In genomic region chr2:102765061-102765460, GRCh38 we compare ENCODE assay signal across 16 cellular contexts. TPM values are rescaled to one million over a fixed set of nuclear protein-coding genes. Genes with fewer than 3 reads are reported as not detected.
DNase-seq lines count a peak whose midpoint lies in the region; ATAC-seq, FAIRE-seq and TF ChIP-seq lines count a peak whose summit lies in the region.
"Had no signal": no experiment of that assay in that cellular context is flagged by ENCODE, and none has a peak within 500 bp of the region (broad histone marks: within the 10 kb centered on the region; RNA-seq: fewer than 3 reads in every experiment).

No MANE protein-coding gene starts in this region.

- CTCF ChIA-PET in K562 (lab: Yijun Ruan, JAX; ENCODE audit: low intra/inter-chr PET ratio): no interaction called here

- H3K4me3 ChIP-seq in K562 (no peak overlapping the region), liver (ENCODE audit: low read depth in 1 of 3, low read length in 3 of 3) (no peak overlapping the region), gastrocnemius medialis (no peak overlapping the region), WERI-Rb-1 (ENCODE audit: low read depth, low read length) (no peak overlapping the region)
- H3K4me3 ChIP-seq: BLaER1 had no signal

- DNase-seq in NCI-H82 (lab: John Stamatoyannopoulos, UW) (peak; percentile 15), NCI-H82 treated with DMSO at 0.1 percent for 48 hours (lab: John Stamatoyannopoulos, UW; ENCODE audit: unreplicated experiment) (no peak), K562 (ENCODE audit: extremely low read depth in 1 of 4, low spot score in 3 of 4) (no peak), gastrocnemius medialis (peak in 1 of 2 donors; percentile 70), WERI-Rb-1 (no peak)
- no peak for DNase-seq in activated naive CD4-positive, alpha-beta T cell treated with Interleukin-2 at 50 U/mL for 16 hours
- no peak for DNase-seq in stimulated activated CD4-positive, alpha-beta T cell treated with anti-CD3 and anti-CD28 coated beads, Interleukin-15, amount 100 ng/mL, for 24 hours
- DNase-seq: Caco-2; CD8-positive, alpha-beta memory T cell; DND-41; GDM1 had no signal

- H2AFZ ChIP-seq in K562 (ENCODE audit: low read depth, low read length): no peak overlapping the region

- H3K79me2 ChIP-seq in K562 (ENCODE audit: control insufficient read depth, insufficient read depth, low read length): no peaks in the 10 kb centered on the region

- TF ChIP-seq RAD21 in K562 (CRISPR knock-in tag; conservative IDR thresholded peaks at IDR 0.05 in 1 of 2, IDR thresholded peaks at IDR 0.05 in 1 of 2) (no peak), liver (IDR thresholded peaks at IDR 0.05) (peak in 1 of 2 donors; percentile 15)

- no peak for ATAC-seq in K562
- ATAC-seq in gastrocnemius medialis: peak; percentile 35 to 77

- 92% methylated on average over 1 of the region's 1 CpG for WGBS in K562 (ENCODE audit: insufficient coverage, low coverage, missing lambda C conversion rate)
- WGBS in liver: 89% methylated on average over 1 of the region's 1 CpG

- BruUV-seq in K562 (replicated peaks; lab: Mats Ljungman, UMichigan): no TSS peak

- no peaks in the 10 kb centered on the region for H3K9me3 ChIP-seq in K562 (replicated peaks; ENCODE audit: control insufficient read depth, insufficient read depth, low read depth, low read length)
- no peaks in the 10 kb centered on the region for H3K9me3 ChIP-seq in liver (ENCODE audit: control insufficient read depth in 4 of 4, low read length in 3 of 4)
- H3K9me3 ChIP-seq in gastrocnemius medialis: no peaks in the 10 kb centered on the region
- no peaks in the 10 kb centered on the region for H3K9me3 ChIP-seq in WERI-Rb-1 (ENCODE audit: severe bottlenecking)
- H3K9me3 ChIP-seq: BLaER1, Caco-2 had no signal

- no peaks in the 10 kb centered on the region; a peak in 1 of 5 replicates for H3K4me1 ChIP-seq in K562 (replicated peaks in 1 of 2; ENCODE audit: control insufficient read depth in 2 of 2, insufficient read depth in 2 of 2, low read length in 2 of 2)
- peaks cover 0 to 7% (median 3%) of the 10 kb centered on the region in 4 donors for H3K4me1 ChIP-seq in liver (ENCODE audit: control insufficient read depth in 4 of 4, insufficient read depth in 4 of 4, low read length in 3 of 4)
- peaks cover 59 to 62% of the 10 kb centered on the region in 2 donors for H3K4me1 ChIP-seq in gastrocnemius medialis
- H3K4me1 ChIP-seq: Caco-2 had no signal

- H3K27me3 ChIP-seq in K562 (ENCODE audit: control insufficient read depth in 2 of 2, insufficient read depth in 2 of 2, low read length in 2 of 2) (no peaks in the 10 kb centered on the region), liver (ENCODE audit: control insufficient read depth in 4 of 4, insufficient read depth in 4 of 4, low read length in 3 of 4) (no peaks in the 10 kb centered on the region), gastrocnemius medialis (no peaks in the 10 kb centered on the region), WERI-Rb-1 (ENCODE audit: insufficient read depth, low read depth, severe bottlenecking) (no peaks in the 10 kb centered on the region)
- H3K27me3 ChIP-seq: BLaER1 had no signal

- in situ Hi-C loops in K562 (cut with MboI): no loop called here
- in situ Hi-C loops in gastrocnemius medialis (cut with MboI; ENCODE audit: low sequenced_read_pairs in 4 of 4): no loop called here

- no peak for FAIRE-seq in K562 (lab: Jason Lieb, UNC)
- FAIRE-seq: H54, HTR-8/SVneo had no signal

- no peaks in the 10 kb centered on the region for H3K9me1 ChIP-seq in K562 (ENCODE audit: control insufficient read depth, insufficient read depth, low read length)

- no peaks in the 10 kb centered on the region for H4K20me1 ChIP-seq in K562 (replicated peaks; ENCODE audit: control insufficient read depth, insufficient read depth, low read length)
- H4K20me1 ChIP-seq: BLaER1 had no signal

- H3K4me2 ChIP-seq in K562 (ENCODE audit: insufficient read depth, low read length): no peak overlapping the region
- H3K4me2 ChIP-seq: BLaER1 had no signal

- no peak for TF ChIP-seq CTCF in K562 (IDR thresholded peaks at IDR 0.05 in 2 of 3, conservative IDR thresholded peaks at IDR 0.05 in 1 of 3; ENCODE audit: insufficient read depth in 2 of 3, low read depth in 1 of 3, low read length in 3 of 3)
- no peak for TF ChIP-seq CTCF in liver (IDR thresholded peaks at IDR 0.05; ENCODE audit: low read depth, low read length, missing input control)
- TF ChIP-seq CTCF in gastrocnemius medialis (IDR thresholded peaks at IDR 0.05 in 4 of 5, conservative IDR thresholded peaks at IDR 0.05 in 1 of 5): no peak
- TF ChIP-seq CTCF in WERI-Rb-1 (IDR thresholded peaks at IDR 0.05; ENCODE audit: low read depth, low read length): no peak

- no peak overlapping the region for H3K9ac ChIP-seq in K562 (ENCODE audit: insufficient read depth in 1 of 2, low read depth in 2 of 2, low read length in 2 of 2)
- no peak overlapping the region for H3K9ac ChIP-seq in liver (ENCODE audit: low read depth in 1 of 2, low read length in 2 of 2)
- H3K9ac ChIP-seq: BLaER1 had no signal

- H3K27ac ChIP-seq in K562 (ENCODE audit: extremely low read depth, low read depth, low read length): no peak overlapping the region
- H3K27ac ChIP-seq in liver (ENCODE audit: low read depth in 1 of 2, low read length in 2 of 2): no peak overlapping the region
- H3K27ac ChIP-seq in gastrocnemius medialis: peak overlapping the region; percentile 74 to 91 (median 86)
- no peak overlapping the region for H3K27ac ChIP-seq in WERI-Rb-1
- H3K27ac ChIP-seq: 22Rv1, BLaER1 had no signal

- POLR2A ChIA-PET in K562 (lab: Yijun Ruan, JAX): no interaction called here

- no peak for TF ChIP-seq POLR2A in K562 (conservative IDR thresholded peaks at IDR 0.05)
- TF ChIP-seq POLR2A in gastrocnemius medialis (IDR thresholded peaks at IDR 0.05): no peak

- TF ChIP-seq EP300 in K562 (IDR thresholded peaks at IDR 0.05; ENCODE audit: low read length): no peak

- H3K36me3 ChIP-seq in K562 (ENCODE audit: control insufficient read depth, insufficient read depth, low read length) (peaks cover 8% of the 10 kb centered on the region; the same call in 2 of the 3 replicates), liver (ENCODE audit: control insufficient read depth in 4 of 4, insufficient read depth in 3 of 4, low read depth in 1 of 4, low read length in 3 of 4) (no peaks in the 10 kb centered on the region), gastrocnemius medialis (no peaks in the 10 kb centered on the region), WERI-Rb-1 (no peaks in the 10 kb centered on the region)

- intact Hi-C loops in K562 (cut with micrococcal nuclease): no loop called here
- intact Hi-C loops in gastrocnemius medialis (cut with DNase I; ENCODE audit: low total_unique reads): no loop called here

TF ChIP-seq in K562, 482 proteins besides CTCF, POLR2A, EP300 and RAD21 (continues in another document):
- TF ChIP-seq TEAD4 (IDR thresholded peaks at IDR 0.05; ENCODE audit: low read length) (no peak), TEAD4 (CRISPR knock-in tag; IDR thresholded peaks at IDR 0.05; ENCODE audit: borderline replicate concordance) (no peak), ZNF589 (CRISPR knock-in tag; IDR thresholded peaks at IDR 0.05; ENCODE audit: low read depth) (no peak), SPI1 (IDR thresholded peaks at IDR 0.05; ENCODE audit: borderline replicate concordance, low read depth, low read length) (no peak), CEBPB (tag; IDR thresholded peaks at IDR 0.05) (peak; percentile 32; the same call in 1 of the 2 replicates), KAT8 (IDR thresholded peaks at IDR 0.05; ENCODE audit: low read depth) (no peak), BHLHE40 (IDR thresholded peaks at IDR 0.05; ENCODE audit: low read length) (no peak)

TF ChIP-seq in liver, 16 proteins besides CTCF, POLR2A, EP300 and RAD21:
- TF ChIP-seq HNF4G (IDR thresholded peaks at IDR 0.05): no peak
- peak; percentile 20 to 21 for TF ChIP-seq RXRA (IDR thresholded peaks at IDR 0.05)
- peak; percentile 33 to 55 for TF ChIP-seq HNF4A (conservative IDR thresholded peaks at IDR 0.05)
TF ChIP-seq in liver: peak in this region for 2.

RNA-seq across cellular contexts. Expression of gene TMEM182, which starts 3.2 kb away (rescaled TPM):
- total RNA-seq in K562 (2011; cell fraction: chromatin; rRNA removed; ENCODE audit: low replicate concordance): 9.4 and 13.2 TPM in 2 replicates
- total RNA-seq in K562 (2011; cell fraction: nucleolus; rRNA removed): 4.2 and 6.6 TPM in 2 replicates
- 7.0 and 16.0 TPM in 2 replicates for total RNA-seq in K562 (2011; cell fraction: nucleoplasm; rRNA removed)
- total RNA-seq in K562 (2014; rRNA removed) (4.8 and 5.5 TPM in 2 replicates), K562 (2014; rRNA removed; fragmentation: Illumina TruSeq; extraction: Trizol) (6.7 and 7.2 TPM in 2 replicates), K562 (2015; rRNA removed; fragmentation: Illumina TruSeq; extraction: Trizol) (5.6 and 5.7 TPM in 2 replicates), K562 (2021) (5.2 and 7.6 TPM in 2 replicates), liver (10 to 100 TPM in 1 of 2 donors, 1 to 10 TPM in 1; 4.4 to 12.5 TPM), gastrocnemius medialis (10 to 100 TPM in 1 of 4 donors, 1 to 10 TPM in 3; 6.1 to 15.2 (median 8.0) TPM)
- polyA plus RNA-seq in K562 (2011; rRNA removed) (5.7 and 7.5 TPM in 2 replicates), K562 (2014; fragmentation: Illumina TruSeq; extraction: Trizol) (10.0 and 11.2 TPM in 2 replicates), K562 (2014; fragmentation: Nextera tagmentation; extraction: Ambion mirVana) (10 to 100 TPM in 1 of 2 experiments, 1 to 10 TPM in 1; 8.7 to 11.4 TPM), K562 (2014; rRNA removed) (6.3 and 7.8 TPM in 2 replicates), liver (1 to 10 TPM; 2.8 to 5.8 TPM)
- polyA plus RNA-seq in K562 (2011; cell fraction: cytosol; rRNA removed): 3.7 and 7.9 TPM in 2 replicates
- 6.7 and 8.1 TPM in 2 replicates for polyA plus RNA-seq in K562 (2011; cell fraction: nucleus; rRNA removed)
- polyA plus RNA-seq in K562 (2012): 7.3 and 12.4 TPM in 2 replicates
- polyA minus RNA-seq in K562 (2011; rRNA and poly(A)+ RNA removed): 11.3 and 12.0 TPM in 2 replicates
- polyA minus RNA-seq in K562 (2011; cell fraction: cytosol; rRNA and poly(A)+ RNA removed): 2.2 and 3.8 TPM in 2 replicates
- 7.3 and 9.8 TPM in 2 replicates for polyA minus RNA-seq in K562 (2011; cell fraction: nucleus; rRNA and poly(A)+ RNA removed)

Comparison
In these comparisons a context has a peak if more than half of its experiments do, and no peak if none do; other contexts are left out.
1. H3K27ac ChIP-seq: peak in gastrocnemius medialis (4 of 4); none in K562 (single experiment), liver (0 of 2) and WERI-Rb-1 (single experiment).